ENCODE assay signal across 34 cellular contexts in the genomic region with DNA sequence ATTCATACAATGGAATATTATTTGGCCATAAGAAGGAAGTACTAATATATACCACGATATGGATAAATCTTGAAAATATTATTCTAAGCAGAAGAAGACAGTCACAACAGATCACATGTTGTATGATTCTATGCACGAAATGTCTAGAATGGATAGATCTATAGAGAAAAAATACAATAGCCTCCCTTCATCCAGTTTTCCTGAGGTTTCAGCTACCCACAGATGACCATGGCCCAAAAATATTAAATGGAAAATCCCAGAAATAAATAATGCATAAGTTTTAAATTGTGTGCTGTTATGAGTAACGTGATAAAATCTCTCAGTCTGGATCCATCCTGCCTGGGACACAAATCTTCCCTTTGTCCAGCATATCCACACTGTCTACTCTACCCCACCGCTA.
"Had no signal": no experiment of that assay in that cellular context is flagged by ENCODE, and none has a peak within 500 bp of the region (broad histone marks: within the 10 kb centered on the region; RNA-seq: fewer than 3 reads in every experiment).

No MANE protein-coding gene starts in this region.

- H3K4me3 ChIP-seq: MG63 had no signal

- H3K4me2 ChIP-seq: KMS-11 had no signal

- H3K27ac ChIP-seq: KMS-11 had no signal

- H3K36me3 ChIP-seq: MG63 had no signal

- DNase-seq: Karpas-422, Kasumi-1, MG63, MM.1S, NCI-H1048, NCI-H1092, NCI-H1092 treated with DMSO at 0.1 percent for 48 hours, NCI-H1105, NCI-H1105 treated with DMSO at 0.1 percent for 48 hours, NCI-H1417, NCI-H1417 treated with DMSO at 0.1 percent for 48 hours, NCI-H1436, NCI-H1436 treated with DMSO at 0.1 percent for 48 hours, NCI-H146, NCI-H1694, NCI-H1694 treated with DMSO at 0.1 percent for 48 hours, NCI-H187, NCI-H187 treated with DMSO at 0.1 percent for 48 hours, NCI-H1930, NCI-H2029, NCI-H2029 treated with DMSO at 0.1 percent for 48 hours, NCI-H2081, NCI-H2081 treated with DMSO at 0.1 percent for 48 hours, NCI-H2107, NCI-H2171, NCI-H2171 treated with DMSO at 0.1 percent for 48 hours, NCI-H2227 treated with DMSO at 0.1 percent for 48 hours, NCI-H226, NCI-H345, NCI-H446, NCI-H446 treated with DMSO at 0.1 percent for 48 hours, NCI-H510A, NCI-H510A treated with DMSO at 0.1 percent for 48 hours had no signal

- H3K9me3 ChIP-seq: MG63 had no signal
